Comparison of ENCODE assay signal across 31 cellular contexts in genomic region chrX:86407371-86407770, GRCh38.
DNase-seq lines count a peak whose midpoint lies in the region; TF ChIP-seq lines count a peak whose summit lies in the region.
"Had no signal": no experiment of that assay in that cellular context is flagged by ENCODE, and none has a peak within 500 bp of the region (broad histone marks: within the 10 kb centered on the region; RNA-seq: fewer than 3 reads in every experiment).

No MANE protein-coding gene starts in this region.

- peaks cover 13% of the 10 kb centered on the region for H3K9me3 Mint-ChIP-seq in progenitor cell of endocrine pancreas (ENCODE audit: low read depth)
- H3K9me3 Mint-ChIP-seq: CD4-positive, alpha-beta T cell had no signal

- no peak overlapping the region for H3K27ac Mint-ChIP-seq in progenitor cell of endocrine pancreas
- H3K27ac Mint-ChIP-seq: B cell; CD14-positive monocyte; CD4-positive, alpha-beta memory T cell; CD4-positive, alpha-beta T cell; CD4-positive, CD25-positive, alpha-beta regulatory T cell; CD8-positive, alpha-beta memory T cell; CD8-positive, alpha-beta T cell had no signal

- H3K9me3 ChIP-seq in HAP-1, result 0 out of 2 replicates have a peak, but pooled peaks cover 2% of the 10 kb centered on the region
- H3K9me3 ChIP-seq: A549, BE2C, BLaER1, Caco-2 had no signal

- H3K36me3 Mint-ChIP-seq in progenitor cell of endocrine pancreas (ENCODE audit: insufficient read depth), result no peaks in the 10 kb centered on the region
- H3K36me3 Mint-ChIP-seq: CD14-positive monocyte; CD4-positive, alpha-beta memory T cell; CD4-positive, CD25-positive, alpha-beta regulatory T cell; CD8-positive, alpha-beta memory T cell; CD8-positive, alpha-beta T cell had no signal

- no peak overlapping the region for H3K4me3 ChIP-seq in ACC112 (ENCODE audit: low read depth, low read length)
- no peak overlapping the region for H3K4me3 ChIP-seq in HAP-1
- H3K4me3 ChIP-seq: A549; BLaER1; BLaER1 treated with 17β-estradiol and CSF1 and Interleukin-3, amounts not matched to agents 10 nM and 100 nM had no signal

- H3K27me3 Mint-ChIP-seq in progenitor cell of endocrine pancreas, result no peaks in the 10 kb centered on the region
- H3K27me3 Mint-ChIP-seq: B cell; CD4-positive, alpha-beta memory T cell; CD4-positive, alpha-beta T cell; CD4-positive, CD25-positive, alpha-beta regulatory T cell; CD8-positive, alpha-beta memory T cell had no signal

- H3K79me2 ChIP-seq in ACC112 (ENCODE audit: control insufficient read depth, insufficient read depth, low read length, unreplicated experiment), result no peaks in the 10 kb centered on the region

- in situ Hi-C loops in HAP-1 (cut with MboI; ENCODE audit: low sequenced_read_pairs), result no loop called here

- H3K4me1 ChIP-seq in ACC112 (ENCODE audit: control insufficient read depth, insufficient read depth, low read length, unreplicated experiment), result no peaks in the 10 kb centered on the region
- peaks cover 20% of the 10 kb centered on the region for H3K4me1 ChIP-seq in HAP-1
- H3K4me1 ChIP-seq: A549; BE2C; BLaER1; BLaER1 treated with 17β-estradiol and CSF1 and Interleukin-3, amounts not matched to agents 10 nM and 100 nM; Caco-2 had no signal

- H3K4me3 Mint-ChIP-seq in progenitor cell of endocrine pancreas (ENCODE audit: low read depth), result no peak overlapping the region
- H3K4me3 Mint-ChIP-seq: B cell; CD14-positive monocyte; CD4-positive, alpha-beta memory T cell; CD4-positive, alpha-beta T cell; CD4-positive, CD25-positive, alpha-beta regulatory T cell; CD8-positive, alpha-beta memory T cell; CD8-positive, alpha-beta T cell had no signal

- H3K4me1 Mint-ChIP-seq in progenitor cell of endocrine pancreas (ENCODE audit: low read depth), result peaks cover 12% of the 10 kb centered on the region
- H3K4me1 Mint-ChIP-seq: B cell; CD14-positive monocyte; CD4-positive, alpha-beta memory T cell; CD4-positive, CD25-positive, alpha-beta regulatory T cell; CD8-positive, alpha-beta memory T cell had no signal

- H3K36me3 ChIP-seq in ACC112 (ENCODE audit: insufficient read depth, low read length) (no peaks in the 10 kb centered on the region), HAP-1 (replicated peaks) (no peaks in the 10 kb centered on the region)
- H3K36me3 ChIP-seq: BE2C; BLaER1; BLaER1 treated with 17β-estradiol and CSF1 and Interleukin-3, amounts not matched to agents 10 nM and 100 nM had no signal

- no peaks in the 10 kb centered on the region for H3K27me3 ChIP-seq in ACC112 (ENCODE audit: insufficient read depth, low read length)
- H3K27me3 ChIP-seq in HAP-1 (ENCODE audit: low read depth), result no peaks in the 10 kb centered on the region
- H3K27me3 ChIP-seq: BE2C had no signal

- no peak for TF ChIP-seq CTCF in progenitor cell of endocrine pancreas (IDR thresholded peaks at IDR 0.05; ENCODE audit: unreplicated experiment)

- DNase-seq in HAP-1 (ENCODE audit: low spot score in 2 of 2), result peak; percentile 32 to 91
- no peak for DNase-seq in progenitor cell of endocrine pancreas (ENCODE audit: low spot score, unreplicated experiment)
- DNase-seq in GF-D8 (lab: John Stamatoyannopoulos, UW), result no peak
- DNase-seq: 8988T; ACHN; AML-193; BE2C; C1 segment of cervical spinal cord; Caco-2; Calu3; CD4-positive, alpha-beta memory T cell; CD4-positive, alpha-beta T cell; CD4-positive, CD25-positive, alpha-beta regulatory T cell; CD8-positive, alpha-beta memory T cell; CD8-positive, alpha-beta T cell; COR-L47; DMS 273 treated with DMSO at 0.1 percent for 48 hours; DMS153; DMS53; DMS79; DMS79 treated with DMSO at 0.1 percent for 48 hours; DND-41; EL had no signal

- H3K27ac ChIP-seq in ACC112 (ENCODE audit: low read depth, low read length), result no peak overlapping the region
- H3K27ac ChIP-seq: 22Rv1; A549; BLaER1; BLaER1 treated with 17β-estradiol and CSF1 and Interleukin-3, amounts not matched to agents 10 nM and 100 nM; C4-2B had no signal

- H2AFZ ChIP-seq in ACC112 (ENCODE audit: low read length, unreplicated experiment), result peak overlapping the region; percentile 6

Comparison
In these comparisons a context has a peak if more than half of its experiments do, and no peak if none do; other contexts are left out.
1. DNase-seq: peak in HAP-1 (2 of 2); none in progenitor cell of endocrine pancreas (single experiment) and GF-D8 (single experiment).